Comparison of ENCODE assay signal across 8 cellular contexts in genomic region chr11:207213-208176, GRCh38. TPM values are rescaled to one million over a fixed set of nuclear protein-coding genes. Genes with fewer than 3 reads are reported as not detected.
DNase-seq lines count a peak whose midpoint lies in the region; ATAC-seq and TF ChIP-seq lines count a peak whose summit lies in the region.

Gene BET1L (minus strand): TSS chr11:207399. CDS start chr11:207321, 78 bp downstream.
Gene RIC8A (plus strand): TSS chr11:207708. CDS start chr11:208855, 1,147 bp downstream.

- H3K4me1 ChIP-seq in testis, result peaks cover 24% of the 10 kb centered on the region

- H3K4me3 ChIP-seq in GM08714 (ENCODE audit: low read length) (peak within 1 kb of the TSS; percentile 84), testis (peak within 1 kb of the TSS; percentile 91 to 96)

- peak within 1 kb of the TSS; percentile 90 to 96 for H3K27ac ChIP-seq in testis

- H3K9me3 Mint-ChIP-seq in activated naive CD4-positive, alpha-beta T cell treated with anti-CD3 and anti-CD28 coated beads, Interleukin-2, amount 50 U/mL, for 72 hours, result no peaks in the 10 kb centered on the region

- peak within 1 kb of the TSS; percentile 99 to 100 for H3K27ac Mint-ChIP-seq in activated naive CD4-positive, alpha-beta T cell treated with anti-CD3 and anti-CD28 coated beads, Interleukin-2, amount 50 U/mL, for 72 hours

- H3K36me3 Mint-ChIP-seq in activated naive CD4-positive, alpha-beta T cell treated with anti-CD3 and anti-CD28 coated beads, Interleukin-2, amount 50 U/mL, for 72 hours, result peaks cover 46 to 49% of the 10 kb centered on the region in 2 donors

- H3K27me3 ChIP-seq in testis, result no peaks in the 10 kb centered on the region

- no peaks in the 10 kb centered on the region for H3K36me3 ChIP-seq in testis (ENCODE audit: low read depth, missing control alignments)

- no peak for TF ChIP-seq CTCF in omental fat pad (IDR thresholded peaks at IDR 0.05)
- TF ChIP-seq CTCF in testis (IDR thresholded peaks at IDR 0.05), result peak in 1 of 3 experiments; percentile 32

- intact Hi-C loops in testis (cut with DNase I; ENCODE audit: low total_unique reads), result no loop called here

- peak; percentile 94 for DNase-seq in NCI-H1092 treated with DMSO at 0.1 percent for 48 hours (lab: John Stamatoyannopoulos, UW)
- DNase-seq in SKM-1 (lab: John Stamatoyannopoulos, UW; ENCODE audit: unreplicated experiment), result peak; percentile 89
- DNase-seq in activated naive CD4-positive, alpha-beta T cell treated with anti-CD3 and anti-CD28 coated beads, Interleukin-2, amount 50 U/mL, for 72 hours (ENCODE audit: low spot score in 2 of 2), result peak; percentile 94 to 97
- DNase-seq in glomerular endothelial cell (ENCODE audit: extremely low read depth, low read depth, low spot score), result peak; percentile 65
- peak; percentile 81 for DNase-seq in omental fat pad (ENCODE audit: low spot score)
- peak; percentile 96 for DNase-seq in testis

- WGBS in testis, 2 donors, result 0% methylated on average over 18 to 79 of the region's 90 CpGs

- peak; percentile 76 for TF ChIP-seq POLR2A in testis (IDR thresholded peaks at IDR 0.05)

- H3K9me3 ChIP-seq in testis, result no peaks in the 10 kb centered on the region

- ATAC-seq in HG02610 (IDR thresholded peaks at IDR 0.05; ENCODE audit: unreplicated experiment), result peak; percentile 70
- peak; percentile 80 to 87 for ATAC-seq in activated naive CD4-positive, alpha-beta T cell treated with anti-CD3 and anti-CD28 coated beads, Interleukin-2, amount 50 U/mL, for 72 hours
- peak; percentile 91 for ATAC-seq in omental fat pad (ENCODE audit: low FRiP score)

RNA-seq across cellular contexts. Expression of gene BET1L, which starts in this region (rescaled TPM):
- total RNA-seq in activated naive CD4-positive, alpha-beta T cell treated with anti-CD3 and anti-CD28 coated beads, Interleukin-2, amount 50 U/mL, for 72 hours, result 10 to 100 TPM; 53.3 to 81.6 TPM
- total RNA-seq in glomerular endothelial cell, result 24.3 and 29.1 TPM in 2 replicates
- total RNA-seq in omental fat pad, result 10 to 100 TPM; 18.4 to 29.1 (median 26.8) TPM
- 10 to 100 TPM; 43.7 to 47.5 TPM for total RNA-seq in testis
- polyA plus RNA-seq in testis (ENCODE audit: insufficient read depth, low read depth, low replicate concordance), result 79.9 TPM

RNA-seq across cellular contexts. Expression of gene RIC8A, which starts in this region (rescaled TPM):
- 100 to 1,000 TPM; 110 to 179 TPM for total RNA-seq in activated naive CD4-positive, alpha-beta T cell treated with anti-CD3 and anti-CD28 coated beads, Interleukin-2, amount 50 U/mL, for 72 hours
- total RNA-seq in glomerular endothelial cell, result 113 and 118 TPM in 2 replicates
- 100 to 1,000 TPM in 1 of 4 donors, 10 to 100 TPM in 3; 60.6 to 104 (median 77.6) TPM for total RNA-seq in omental fat pad
- total RNA-seq in testis, result 100 to 1,000 TPM; 104 to 108 TPM
- 132 TPM for polyA plus RNA-seq in testis (ENCODE audit: insufficient read depth, low read depth, low replicate concordance)

Comparison
In these comparisons a context has a peak if more than half of its experiments do, and no peak if none do; other contexts are left out.
1. Peak in every context shown above with its lines: DNase-seq, ATAC-seq, H3K4me3 ChIP-seq and H3K27ac ChIP-seq.